In the genomic region with DNA sequence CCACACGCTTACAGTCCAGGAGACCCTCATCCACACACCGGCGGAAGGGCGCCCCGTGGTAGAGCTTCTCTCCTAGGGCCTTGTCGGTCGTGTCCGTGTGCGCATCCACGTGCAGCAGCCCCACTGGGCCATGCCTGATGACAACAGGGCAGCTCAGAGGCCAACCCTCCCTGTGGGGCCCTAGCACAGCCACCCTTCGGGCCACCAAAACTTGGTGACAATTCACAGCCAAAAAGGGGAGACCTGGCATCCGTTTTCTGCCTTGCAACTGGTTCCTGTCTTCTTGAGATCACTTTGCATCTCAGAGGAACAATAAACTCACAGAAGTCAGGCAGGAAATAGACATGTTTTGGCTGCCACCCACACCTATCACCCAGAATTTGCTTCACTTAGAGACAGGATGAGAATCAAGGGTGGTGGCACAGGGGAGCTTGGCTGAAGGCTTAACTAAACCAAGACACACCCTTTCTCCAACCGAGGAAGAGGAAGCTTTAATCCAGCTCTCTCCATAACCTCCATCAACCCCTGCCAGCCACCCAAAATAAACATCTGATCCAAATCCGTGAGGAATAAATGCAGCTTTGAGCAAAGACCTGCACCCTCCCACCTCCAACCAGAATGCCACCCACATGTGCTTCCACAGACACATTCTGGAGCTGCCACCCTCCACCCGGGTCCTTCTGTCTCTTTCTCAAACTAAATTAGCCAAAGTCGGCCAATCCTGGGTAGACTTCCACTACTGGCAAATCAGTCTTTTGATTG, we compare ENCODE assay signal across 11 cellular contexts. TPM values are rescaled to one million over a fixed set of nuclear protein-coding genes. Genes with fewer than 3 reads are reported as not detected.
A peak's percentile ranks its signal among the peaks of the same experiment; 100 is the strongest.
DNase-seq lines count a peak whose midpoint lies in the region; ATAC-seq, FAIRE-seq and TF ChIP-seq lines count a peak whose summit lies in the region.
"Had no signal": no experiment of that assay in that cellular context is flagged by ENCODE, and none has a peak within 500 bp of the region (broad histone marks: within the 10 kb centered on the region; RNA-seq: fewer than 3 reads in every experiment).

No MANE protein-coding gene starts in this region.

- 0 out of 2 replicates have a peak overlapping the region, but pooled peaks have one; percentile 4 for H3K4me3 ChIP-seq in GM12878
- H3K4me3 ChIP-seq in spleen, result no peak overlapping the region
- H3K4me3 ChIP-seq in uterus, result no peak overlapping the region

- TF ChIP-seq POLR2A in GM12878 (IDR thresholded peaks at IDR 0.05; ENCODE audit: low read depth, low read length), result peak; percentile 54; the same call in 1 of the 2 replicates
- TF ChIP-seq POLR2A in spleen (IDR thresholded peaks at IDR 0.05), result peak in 1 of 3 donors; percentile 20
- TF ChIP-seq POLR2A in uterus (IDR thresholded peaks at IDR 0.05), result no peak

- peak overlapping the region; percentile 67 for H3K9ac ChIP-seq in GM12878 (ENCODE audit: control insufficient read depth, insufficient read depth, low read length)

- H3K36me3 Mint-ChIP-seq in T-helper 1 cell treated with Interleukin-12 subunit alpha and Interleukin-12 subunit beta and Interleukin-4 antibody, amounts not matched to agents 30 μg/mL and 1 μg/mL, for 36 hours (ENCODE audit: low read depth), result peaks cover 20% of the 10 kb centered on the region

- H3K9me3 ChIP-seq in GM12878 (replicated peaks; ENCODE audit: control insufficient read depth, insufficient read depth, low read length) (no peaks in the 10 kb centered on the region), spleen (no peaks in the 10 kb centered on the region), uterus (no peaks in the 10 kb centered on the region)

- BruUV-seq in GM12878 (replicated peaks; lab: Mats Ljungman, UMichigan), result no TSS peak

- H3K4me3 Mint-ChIP-seq in T-helper 1 cell treated with Interleukin-12 subunit alpha and Interleukin-12 subunit beta and Interleukin-4 antibody, amounts not matched to agents 30 μg/mL and 1 μg/mL, for 36 hours, result peak overlapping the region; percentile 67

- H3K27ac Mint-ChIP-seq in T-helper 1 cell treated with Interleukin-12 subunit alpha and Interleukin-12 subunit beta and Interleukin-4 antibody, amounts not matched to agents 30 μg/mL and 1 μg/mL, for 36 hours, result peak overlapping the region; percentile 93

- H3K4me1 ChIP-seq in GM12878 (ENCODE audit: control insufficient read depth, insufficient read depth, low read length) (peaks cover 19% of the 10 kb centered on the region), spleen (peaks cover 0 to 46% (median 32%) of the 10 kb centered on the region in 6 donors), uterus (no peaks in the 10 kb centered on the region)

- no peaks in the 10 kb centered on the region for H3K27me3 Mint-ChIP-seq in T-helper 1 cell treated with Interleukin-12 subunit alpha and Interleukin-12 subunit beta and Interleukin-4 antibody, amounts not matched to agents 30 μg/mL and 1 μg/mL, for 36 hours (ENCODE audit: low read depth)

- no peaks in the 10 kb centered on the region for H3K27me3 ChIP-seq in GM12878 (replicated peaks in 1 of 2; ENCODE audit: control insufficient read depth in 2 of 2, insufficient read depth in 2 of 2, low read length in 1 of 2)
- no peaks in the 10 kb centered on the region for H3K27me3 ChIP-seq in spleen (replicated peaks in 1 of 7)
- no peaks in the 10 kb centered on the region for H3K27me3 ChIP-seq in uterus

- in situ Hi-C loops in GM12878 (cut with MboI), result no loop called here

- POLR2A ChIA-PET in GM12878 (lab: Charles Lee), result interaction anchor here (0.6 to 1.1 kb wide), 4 partner anchors 13 to 53 kb away, joined by 3 to 7 read pairs (median 4); no protein-coding TSS in a partner anchor

- no peak for TF ChIP-seq RAD21 in GM12878 (IDR thresholded peaks at IDR 0.05; ENCODE audit: insufficient read depth, low read depth, low read length)

- 51% methylated on average over 16 of the region's 16 CpGs for WGBS in GM12878 (ENCODE audit: insufficient coverage, insufficient replicate concordance, low lambda C conversion rate, missing lambda C conversion rate)
- 59 to 79% (median 68%) methylated on average over 6 to 16 of the region's 16 CpGs for whole genome bisulfite sequencing in spleen, 5 donors

- H3K4me1 Mint-ChIP-seq in T-helper 1 cell treated with Interleukin-12 subunit alpha and Interleukin-12 subunit beta and Interleukin-4 antibody, amounts not matched to agents 30 μg/mL and 1 μg/mL, for 36 hours (ENCODE audit: low read depth), result peaks cover 38% of the 10 kb centered on the region

- SMC1A ChIA-PET in GM12878 (lab: Charles Lee; ENCODE audit: uncharacterized antibody, unreplicated experiment), result interaction anchor here (0.6 to 2.7 kb wide), 10 partner anchors 10 to 80 kb away, joined by 3 to 10 read pairs (median 3); no protein-coding TSS in a partner anchor

- no peak for TF ChIP-seq EP300 in GM12878 (IDR thresholded peaks at IDR 0.05; ENCODE audit: borderline replicate concordance in 1 of 2, control insufficient read depth in 1 of 2, low read depth in 2 of 2, low read length in 2 of 2)

- intact Hi-C loops in GM12878 (cut with micrococcal nuclease; ENCODE audit: unreplicated experiment), result no loop called here
- intact Hi-C loops in spleen (cut with DNase I; ENCODE audit: low total_unique reads), result no loop called here
- intact Hi-C loops in Right ventricle myocardium superior (cut with DNase I), result no loop called here
- intact Hi-C loops in uterus (cut with DNase I; ENCODE audit: low total_unique reads), result no loop called here

- H3K9me3 Mint-ChIP-seq in T-helper 1 cell treated with Interleukin-12 subunit alpha and Interleukin-12 subunit beta and Interleukin-4 antibody, amounts not matched to agents 30 μg/mL and 1 μg/mL, for 36 hours, result no peaks in the 10 kb centered on the region

- TF ChIP-seq CTCF in GM12878 (IDR thresholded peaks at IDR 0.05 in 2 of 3, conservative IDR thresholded peaks at IDR 0.05 in 1 of 3; ENCODE audit: control insufficient read depth in 2 of 3, extremely low read depth in 1 of 3, insufficient read depth in 1 of 3, low read depth in 3 of 3, low read length in 3 of 3) (no peak), spleen (IDR thresholded peaks at IDR 0.05 in 8 of 11, conservative IDR thresholded peaks at IDR 0.05 in 3 of 11) (no peak), uterus (IDR thresholded peaks at IDR 0.05) (no peak)

- FAIRE-seq in GM12878 (lab: Jason Lieb, UNC), result no peak
- FAIRE-seq: islet of Langerhans, TTC549 had no signal

- peak overlapping the region; percentile 85 for H3K4me2 ChIP-seq in GM12878 (ENCODE audit: control insufficient read depth, insufficient read depth)

- peak overlapping the region; percentile 68 for H2AFZ ChIP-seq in GM12878 (ENCODE audit: control insufficient read depth, low read depth, low read length)

- RAD21 ChIA-PET in GM12878 (lab: Charles Lee; ENCODE audit: unreplicated experiment), result interaction anchor here (0.5 to 1.3 kb wide), 2 partner anchors 17 to 115 kb away, joined by 3 read pairs; no protein-coding TSS in a partner anchor

- no peaks in the 10 kb centered on the region for H4K20me1 ChIP-seq in GM12878 (ENCODE audit: control insufficient read depth, insufficient read depth)

- peak; percentile 27 for DNase-seq in GM19238 (ENCODE audit: insufficient read length, low spot score)
- peak; percentile 46 for DNase-seq in GM12878 (ENCODE audit: low read depth, low spot score)
- DNase-seq in spleen, result peak; percentile 82
- no peak for DNase-seq in NCI-H345 treated with DMSO at 0.1 percent for 48 hours (lab: John Stamatoyannopoulos, UW; ENCODE audit: unreplicated experiment)
- no peak for DNase-seq in Right ventricle myocardium superior
- no peak for DNase-seq in uterus
- DNase-seq: NCI-H2029 had no signal

- H3K36me3 ChIP-seq in GM12878 (ENCODE audit: control insufficient read depth in 2 of 2, insufficient read depth in 2 of 2, low read length in 1 of 2) (no peaks in the 10 kb centered on the region), spleen (peaks cover 0 to 12% (median 6%) of the 10 kb centered on the region in 6 donors), uterus (no peaks in the 10 kb centered on the region)

- peak overlapping the region; percentile 75 for H3K27ac ChIP-seq in GM12878 (ENCODE audit: control insufficient read depth, insufficient read depth)
- H3K27ac ChIP-seq in spleen, result peak overlapping the region; percentile 60 to 89 (median 84)
- H3K27ac ChIP-seq in uterus, result peak overlapping the region in 1 of 2 donors; percentile 3

- no peaks in the 10 kb centered on the region for H3K79me2 ChIP-seq in GM12878 (ENCODE audit: control insufficient read depth, insufficient read depth, low read length)

- CTCF ChIA-PET in GM12878 (lab: Yijun Ruan, JAX), result interaction anchor here (0.7 to 2.2 kb wide), 4 partner anchors 8 to 212 kb away, joined by 3 to 9 read pairs (median 4); no protein-coding TSS in a partner anchor

- peak; percentile 68 for ATAC-seq in GM12878
- no peak for ATAC-seq in HG02970 (IDR thresholded peaks at IDR 0.05; ENCODE audit: low FRiP score, unreplicated experiment)
- no peak for ATAC-seq in Right ventricle myocardium superior (ENCODE audit: poor library complexity)

RNA-seq across cellular contexts. Expression of gene AGMAT, which starts 5.7 kb away (rescaled TPM):
- total RNA-seq in GM12878 (2013; cell fraction: nucleolus; rRNA removed), result 2.2 and 2.5 TPM in 2 replicates
- total RNA-seq in GM12878 (2014; rRNA removed) (7.0 and 7.9 TPM in 2 replicates), GM12878 (2014; rRNA removed; fragmentation: Illumina TruSeq; extraction: Trizol) (5.0 and 5.3 TPM in 2 replicates), GM12878 (2021) (6.9 and 7.4 TPM in 2 replicates), spleen (1 to 10 TPM; 1.4 to 3.8 (median 3.0) TPM), Right ventricle myocardium superior (0.11 TPM), uterus (1 to 10 TPM in 1 of 4 donors, under 1 TPM in 1, not detected in 2; 0.27 to 1.4 TPM)
- 1.6 TPM for polyA plus RNA-seq in GM12878 (2011; ENCODE audit: low read depth)
- polyA plus RNA-seq in GM12878 (2011; rRNA removed) (1.4 and 1.5 TPM in 2 replicates), GM12878 (2014; fragmentation: Illumina TruSeq; extraction: Trizol) (3.5 and 4.7 TPM in 2 replicates), GM12878 (2014; fragmentation: Nextera tagmentation; extraction: Ambion mirVana) (1 to 10 TPM in 1 of 2 experiments, under 1 TPM in 1; 0.47 to 1.6 TPM), GM12878 (2014; rRNA removed) (5.7 and 6.0 TPM in 2 replicates), GM12878 (2016; fragmentation: Nextera tagmentation; extraction: Ambion mirVana) (1 to 10 TPM; 3.6 to 4.7 TPM), spleen (1 to 10 TPM; 2.8 to 6.1 (median 4.2) TPM)
- 1.5 TPM in 2 replicates for polyA plus RNA-seq in GM12878 (2011; cell fraction: cytosol; rRNA removed)
- 0.45 and 0.57 TPM in 2 replicates for polyA plus RNA-seq in GM12878 (2011; cell fraction: nucleus; rRNA removed)
- polyA plus RNA-seq in GM12878 (2012), result 2.0 and 2.3 TPM in 2 replicates
- polyA minus RNA-seq in GM12878 (2011; rRNA and poly(A)+ RNA removed), result 1.2 and 1.3 TPM in 2 replicates
- polyA minus RNA-seq in GM12878 (2011; cell fraction: cytosol; rRNA and poly(A)+ RNA removed), result 1.5 and 1.7 TPM in 2 replicates
- 0.24 and 0.38 TPM in 2 replicates for polyA minus RNA-seq in GM12878 (2011; cell fraction: nucleus; rRNA and poly(A)+ RNA removed)

RNA-seq across cellular contexts. Expression of gene DDI2, which starts 38.2 kb away (rescaled TPM):
- total RNA-seq in GM12878 (2013; cell fraction: nucleolus; rRNA removed), result 151 and 156 TPM in 2 replicates
- 24.1 TPM in 2 replicates for total RNA-seq in GM12878 (2014; rRNA removed)
- total RNA-seq in GM12878 (2014; rRNA removed; fragmentation: Illumina TruSeq; extraction: Trizol), result 17.1 and 17.3 TPM in 2 replicates
- 29.1 and 33.1 TPM in 2 replicates for total RNA-seq in GM12878 (2021)
- 6.8 TPM for polyA plus RNA-seq in GM12878 (2011; ENCODE audit: low read depth)
- 10.8 TPM in 2 replicates for polyA plus RNA-seq in GM12878 (2011; rRNA removed)
- 8.2 and 8.9 TPM in 2 replicates for polyA plus RNA-seq in GM12878 (2011; cell fraction: cytosol; rRNA removed)
- polyA plus RNA-seq in GM12878 (2011; cell fraction: nucleus; rRNA removed), result 15.8 and 24.9 TPM in 2 replicates
- polyA plus RNA-seq in GM12878 (2012), result 8.3 and 9.0 TPM in 2 replicates
- polyA plus RNA-seq in GM12878 (2014; fragmentation: Illumina TruSeq; extraction: Trizol), result 22.0 and 23.0 TPM in 2 replicates
- polyA plus RNA-seq in GM12878 (2014; fragmentation: Nextera tagmentation; extraction: Ambion mirVana), result 1 to 10 TPM; 3.3 to 3.6 TPM
- 11.6 and 12.3 TPM in 2 replicates for polyA plus RNA-seq in GM12878 (2014; rRNA removed)
- polyA plus RNA-seq in GM12878 (2016; fragmentation: Nextera tagmentation; extraction: Ambion mirVana), result 10 to 100 TPM in 1 of 2 experiments, 1 to 10 TPM in 1; 7.1 to 10.1 TPM
- polyA minus RNA-seq in GM12878 (2011; rRNA and poly(A)+ RNA removed), result 30.9 and 42.4 TPM in 2 replicates
- 5.6 and 8.4 TPM in 2 replicates for polyA minus RNA-seq in GM12878 (2011; cell fraction: cytosol; rRNA and poly(A)+ RNA removed)
- polyA minus RNA-seq in GM12878 (2011; cell fraction: nucleus; rRNA and poly(A)+ RNA removed), result 46.9 and 73.7 TPM in 2 replicates
- 10 to 100 TPM; 43.3 to 75.4 (median 47.2) TPM for total RNA-seq in spleen
- 1 to 10 TPM; 4.8 to 7.7 (median 6.2) TPM for polyA plus RNA-seq in spleen
- total RNA-seq in Right ventricle myocardium superior, result 19.4 TPM
- total RNA-seq in uterus, result 100 to 1,000 TPM in 1 of 4 donors, 10 to 100 TPM in 3; 26.2 to 115 (median 43.7) TPM

RNA-seq across cellular contexts. Expression of gene DNAJC16, which starts 52.5 kb away (rescaled TPM):
- 36.5 and 37.0 TPM in 2 replicates for total RNA-seq in GM12878 (2013; cell fraction: nucleolus; rRNA removed)
- 12.2 and 12.7 TPM in 2 replicates for total RNA-seq in GM12878 (2014; rRNA removed)
- 9.4 and 10.3 TPM in 2 replicates for total RNA-seq in GM12878 (2014; rRNA removed; fragmentation: Illumina TruSeq; extraction: Trizol)
- 10.3 and 11.8 TPM in 2 replicates for total RNA-seq in GM12878 (2021)
- polyA plus RNA-seq in GM12878 (2011; ENCODE audit: low read depth), result 2.7 TPM
- polyA plus RNA-seq in GM12878 (2011; rRNA removed), result 8.6 and 10.6 TPM in 2 replicates
- polyA plus RNA-seq in GM12878 (2011; cell fraction: cytosol; rRNA removed), result 5.0 and 7.7 TPM in 2 replicates
- polyA plus RNA-seq in GM12878 (2011; cell fraction: nucleus; rRNA removed), result 7.1 and 10.2 TPM in 2 replicates
- polyA plus RNA-seq in GM12878 (2012), result 3.7 and 5.3 TPM in 2 replicates
- polyA plus RNA-seq in GM12878 (2014; fragmentation: Illumina TruSeq; extraction: Trizol), result 8.5 and 10.7 TPM in 2 replicates
- 1 to 10 TPM; 2.4 to 4.4 TPM for polyA plus RNA-seq in GM12878 (2014; fragmentation: Nextera tagmentation; extraction: Ambion mirVana)
- polyA plus RNA-seq in GM12878 (2014; rRNA removed), result 7.0 and 7.1 TPM in 2 replicates
- polyA plus RNA-seq in GM12878 (2016; fragmentation: Nextera tagmentation; extraction: Ambion mirVana), result 1 to 10 TPM; 6.8 to 6.9 TPM
- 10.9 and 16.5 TPM in 2 replicates for polyA minus RNA-seq in GM12878 (2011; rRNA and poly(A)+ RNA removed)
- polyA minus RNA-seq in GM12878 (2011; cell fraction: cytosol; rRNA and poly(A)+ RNA removed), result 7.1 and 10.0 TPM in 2 replicates
- polyA minus RNA-seq in GM12878 (2011; cell fraction: nucleus; rRNA and poly(A)+ RNA removed), result 2.9 and 6.0 TPM in 2 replicates
- 10 to 100 TPM; 17.0 to 23.0 (median 21.0) TPM for total RNA-seq in spleen
- 1 to 10 TPM; 3.7 to 7.4 (median 5.2) TPM for polyA plus RNA-seq in spleen
- 16.6 TPM for total RNA-seq in Right ventricle myocardium superior
- 10 to 100 TPM in 3 of 4 donors, 1 to 10 TPM in 1; 8.8 to 32.4 (median 27.5) TPM for total RNA-seq in uterus

RNA-seq across cellular contexts. Expression of gene CASP9, which starts 55.1 kb away (rescaled TPM):
- total RNA-seq in GM12878 (2013; cell fraction: nucleolus; rRNA removed), result 9.2 and 9.5 TPM in 2 replicates
- total RNA-seq in GM12878 (2014; rRNA removed), result 7.6 and 8.7 TPM in 2 replicates
- total RNA-seq in GM12878 (2014; rRNA removed; fragmentation: Illumina TruSeq; extraction: Trizol), result 6.3 and 6.5 TPM in 2 replicates
- total RNA-seq in GM12878 (2021), result 8.5 and 10.8 TPM in 2 replicates
- polyA plus RNA-seq in GM12878 (2011; ENCODE audit: low read depth), result 5.6 TPM
- polyA plus RNA-seq in GM12878 (2011; rRNA removed), result 10.1 and 14.6 TPM in 2 replicates
- 20.3 and 21.5 TPM in 2 replicates for polyA plus RNA-seq in GM12878 (2011; cell fraction: cytosol; rRNA removed)
- 17.7 and 18.3 TPM in 2 replicates for polyA plus RNA-seq in GM12878 (2011; cell fraction: nucleus; rRNA removed)
- 6.6 and 6.7 TPM in 2 replicates for polyA plus RNA-seq in GM12878 (2012)
- polyA plus RNA-seq in GM12878 (2014; fragmentation: Illumina TruSeq; extraction: Trizol), result 7.9 and 8.2 TPM in 2 replicates
- 1 to 10 TPM; 2.7 to 3.9 TPM for polyA plus RNA-seq in GM12878 (2014; fragmentation: Nextera tagmentation; extraction: Ambion mirVana)
- polyA plus RNA-seq in GM12878 (2014; rRNA removed), result 8.8 and 9.8 TPM in 2 replicates
- polyA plus RNA-seq in GM12878 (2016; fragmentation: Nextera tagmentation; extraction: Ambion mirVana), result 1 to 10 TPM; 7.2 to 7.6 TPM
- polyA minus RNA-seq in GM12878 (2011; rRNA and poly(A)+ RNA removed), result 13.1 and 16.9 TPM in 2 replicates
- polyA minus RNA-seq in GM12878 (2011; cell fraction: cytosol; rRNA and poly(A)+ RNA removed), result 10.6 and 11.2 TPM in 2 replicates
- 4.2 and 6.9 TPM in 2 replicates for polyA minus RNA-seq in GM12878 (2011; cell fraction: nucleus; rRNA and poly(A)+ RNA removed)
- 10 to 100 TPM; 10.9 to 17.7 (median 13.7) TPM for total RNA-seq in spleen
- 10 to 100 TPM; 10.3 to 11.0 (median 10.6) TPM for polyA plus RNA-seq in spleen
- total RNA-seq in Right ventricle myocardium superior, result 13.6 TPM
- 10 to 100 TPM in 2 of 4 donors, 1 to 10 TPM in 2; 2.6 to 16.0 (median 8.1) TPM for total RNA-seq in uterus

Comparison
In these comparisons a context has a peak if more than half of its experiments do, and no peak if none do; other contexts are left out.
1. DNase-seq: peak in GM19238 (single experiment), GM12878 (single experiment) and spleen (single experiment); none in NCI-H345 treated with DMSO at 0.1 percent for 48 hours (single experiment), Right ventricle myocardium superior (single experiment) and uterus (0 of 2).